8 cellular contexts compared by ENCODE assay signal in genomic region chr10:15433850-15434537, GRCh38.
A peak's percentile ranks its signal among the peaks of the same experiment; 100 is the strongest.
DNase-seq lines count a peak whose midpoint lies in the region; ATAC-seq and TF ChIP-seq lines count a peak whose summit lies in the region.

No MANE protein-coding gene starts in this region.

- H3K9me3 Mint-ChIP-seq in activated naive CD4-positive, alpha-beta T cell treated with anti-CD3 and anti-CD28 coated beads, Interleukin-2, amount 10 ng/mL, durations not matched to agents 7 days and 5 days, result no peaks in the 10 kb centered on the region
- H3K9me3 Mint-ChIP-seq in osteocyte (ENCODE audit: unreplicated experiment), result no peaks in the 10 kb centered on the region

- peak; percentile 80 for TF ChIP-seq CTCF in osteocyte (IDR thresholded peaks at IDR 0.05)

- H3K27ac Mint-ChIP-seq in activated naive CD4-positive, alpha-beta T cell treated with anti-CD3 and anti-CD28 coated beads, Interleukin-2, amount 10 ng/mL, durations not matched to agents 7 days and 5 days, result no peak overlapping the region
- peak overlapping the region; percentile 60 for H3K27ac Mint-ChIP-seq in osteocyte (ENCODE audit: unreplicated experiment)

- ATAC-seq in HG03060 (IDR thresholded peaks at IDR 0.05; ENCODE audit: low read depth, unreplicated experiment) (peak; percentile 77), GM21360 (IDR thresholded peaks at IDR 0.05; ENCODE audit: unreplicated experiment) (no peak)

- H3K27me3 Mint-ChIP-seq in activated naive CD4-positive, alpha-beta T cell treated with anti-CD3 and anti-CD28 coated beads, Interleukin-2, amount 10 ng/mL, durations not matched to agents 7 days and 5 days, result peaks cover 11% of the 10 kb centered on the region
- no peaks in the 10 kb centered on the region for H3K27me3 Mint-ChIP-seq in osteocyte (ENCODE audit: unreplicated experiment)

- CTCF ChIA-PET in activated naive CD4-positive, alpha-beta T cell treated with anti-CD3 and anti-CD28 coated beads, Interleukin-2, amount 10 ng/mL, durations not matched to agents 7 days and 5 days (lab: Charles Lee), result interaction anchor here (0.7 to 1.6 kb wide), 6 partner anchors 10 to 309 kb away, joined by 3 to 7 read pairs (median 3); no protein-coding TSS in a partner anchor

- H3K36me3 Mint-ChIP-seq in activated naive CD4-positive, alpha-beta T cell treated with anti-CD3 and anti-CD28 coated beads, Interleukin-2, amount 10 ng/mL, durations not matched to agents 7 days and 5 days, result no peaks in the 10 kb centered on the region
- no peaks in the 10 kb centered on the region for H3K36me3 Mint-ChIP-seq in osteocyte (ENCODE audit: unreplicated experiment)

- DNase-seq in NCI-H1436 (lab: John Stamatoyannopoulos, UW), result peak; percentile 27
- no peak for DNase-seq in NCI-H1436 treated with DMSO at 0.1 percent for 48 hours (lab: John Stamatoyannopoulos, UW)
- DNase-seq in NCI-H510A treated with DMSO at 0.1 percent for 48 hours (lab: John Stamatoyannopoulos, UW), result peak; percentile 63
- DNase-seq in activated naive CD4-positive, alpha-beta T cell treated with anti-CD3 and anti-CD28 coated beads, Interleukin-2, amount 10 ng/mL, durations not matched to agents 7 days and 5 days, result peak; percentile 39
- DNase-seq in globus pallidus (ENCODE audit: low spot score), result peak; percentile 46
- no peak for DNase-seq in osteocyte (ENCODE audit: extremely low spot score, unreplicated experiment)

- H3K4me3 Mint-ChIP-seq in activated naive CD4-positive, alpha-beta T cell treated with anti-CD3 and anti-CD28 coated beads, Interleukin-2, amount 10 ng/mL, durations not matched to agents 7 days and 5 days, result peak overlapping the region; percentile 39
- peak overlapping the region; percentile 75 for H3K4me3 Mint-ChIP-seq in osteocyte (ENCODE audit: unreplicated experiment)

- peaks cover 2% of the 10 kb centered on the region for H3K4me1 Mint-ChIP-seq in activated naive CD4-positive, alpha-beta T cell treated with anti-CD3 and anti-CD28 coated beads, Interleukin-2, amount 10 ng/mL, durations not matched to agents 7 days and 5 days
- H3K4me1 Mint-ChIP-seq in osteocyte (ENCODE audit: unreplicated experiment), result peaks cover 12% of the 10 kb centered on the region

Comparison
In these comparisons a context has a peak if more than half of its experiments do, and no peak if none do; other contexts are left out.
1. DNase-seq: peak in NCI-H1436 (single experiment), NCI-H510A treated with DMSO at 0.1 percent for 48 hours (single experiment), activated naive CD4-positive, alpha-beta T cell treated with anti-CD3 and anti-CD28 coated beads, Interleukin-2, amount 10 ng/mL, durations not matched to agents 7 days and 5 days (single experiment) and globus pallidus (single experiment); none in NCI-H1436 treated with DMSO at 0.1 percent for 48 hours (single experiment) and osteocyte (single experiment).